In genomic region chr3:170893894-170894293, GRCh38 we compare ENCODE assay signal across 7 cellular contexts.
"Had no signal": no experiment of that assay in that cellular context is flagged by ENCODE, and none has a peak within 500 bp of the region (broad histone marks: within the 10 kb centered on the region; RNA-seq: fewer than 3 reads in every experiment).

No MANE protein-coding gene starts in this region.

- H2AFZ ChIP-seq: GM23338 had no signal

- H3K36me3 ChIP-seq: HAP-1 had no signal

- DNase-seq: H7, HFFc6, KG1 had no signal

- H3K27ac ChIP-seq: HL-60 had no signal

- H3K4me3 ChIP-seq: GM23338, HAP-1 had no signal

- H3K4me1 ChIP-seq: HAP-1 had no signal

- H3K4me2 ChIP-seq: GM23338 had no signal

- ATAC-seq: GM23338, HCT116 had no signal
